In genomic region chr6:28080631-28081485, GRCh38 we compare ENCODE assay signal across 8 cellular contexts. TPM values are rescaled to one million over a fixed set of nuclear protein-coding genes. Genes with fewer than 3 reads are reported as not detected.
DNase-seq lines count a peak whose midpoint lies in the region; ATAC-seq and TF ChIP-seq lines count a peak whose summit lies in the region.

No MANE protein-coding gene starts in this region.

- ATAC-seq in HG02623 (IDR thresholded peaks at IDR 0.05; ENCODE audit: unreplicated experiment), result peak; percentile 76
- ATAC-seq in omental fat pad (ENCODE audit: low FRiP score), result peak; percentile 99

- H3K27me3 Mint-ChIP-seq in activated naive CD8-positive, alpha-beta T cell treated with anti-CD3 and anti-CD28 coated beads for 36 hours, result no peaks in the 10 kb centered on the region
- H3K27me3 Mint-ChIP-seq in glutamatergic neuron (ENCODE audit: unreplicated experiment), result peaks cover 10% of the 10 kb centered on the region

- peaks cover 20% of the 10 kb centered on the region for H3K36me3 Mint-ChIP-seq in activated naive CD8-positive, alpha-beta T cell treated with anti-CD3 and anti-CD28 coated beads for 36 hours
- H3K36me3 Mint-ChIP-seq in glutamatergic neuron (ENCODE audit: unreplicated experiment), result no peaks in the 10 kb centered on the region

- TF ChIP-seq CTCF in GM10248 (IDR thresholded peaks at IDR 0.05; ENCODE audit: control extremely low read depth, extremely low read depth, low read depth, missing control alignments) (no peak), glutamatergic neuron (IDR thresholded peaks at IDR 0.05; ENCODE audit: partially characterized antibody, unreplicated experiment) (no peak), omental fat pad (IDR thresholded peaks at IDR 0.05) (no peak)

- peak overlapping the region; percentile 97 for H3K27ac Mint-ChIP-seq in activated naive CD8-positive, alpha-beta T cell treated with anti-CD3 and anti-CD28 coated beads for 36 hours
- H3K27ac Mint-ChIP-seq in glutamatergic neuron (ENCODE audit: unreplicated experiment), result peak overlapping the region; percentile 91

- CTCF ChIA-PET in GM10248 (lab: Yijun Ruan, JAX), result no interaction called here

- H3K4me3 Mint-ChIP-seq in activated naive CD8-positive, alpha-beta T cell treated with anti-CD3 and anti-CD28 coated beads for 36 hours, result peak overlapping the region; percentile 87
- peak overlapping the region; percentile 95 for H3K4me3 Mint-ChIP-seq in glutamatergic neuron (ENCODE audit: unreplicated experiment)

- peaks cover 2% of the 10 kb centered on the region for H3K9me3 Mint-ChIP-seq in activated naive CD8-positive, alpha-beta T cell treated with anti-CD3 and anti-CD28 coated beads for 36 hours
- H3K9me3 Mint-ChIP-seq in glutamatergic neuron (ENCODE audit: unreplicated experiment), result peaks cover 7% of the 10 kb centered on the region

- POLR2A ChIA-PET in GM10248 (lab: Yijun Ruan, JAX), result no interaction called here

- H3K27ac ChIP-seq in temporal lobe (ENCODE audit: low read depth, low read length), result peak overlapping the region; percentile 32

- DNase-seq in GM10248 (ENCODE audit: extremely low spot score) (peak; percentile 85), NCI-H1092 treated with DMSO at 0.1 percent for 48 hours (lab: John Stamatoyannopoulos, UW) (peak; percentile 72), SKM-1 (lab: John Stamatoyannopoulos, UW; ENCODE audit: unreplicated experiment) (peak; percentile 77), glutamatergic neuron (peak; percentile 90), omental fat pad (ENCODE audit: low spot score) (peak; percentile 87)
- peak; percentile 87 for DNase-seq in activated naive CD8-positive, alpha-beta T cell treated with anti-CD3 and anti-CD28 coated beads for 36 hours

- H3K4me1 Mint-ChIP-seq in activated naive CD8-positive, alpha-beta T cell treated with anti-CD3 and anti-CD28 coated beads for 36 hours, result peaks cover 11% of the 10 kb centered on the region
- peaks cover 9% of the 10 kb centered on the region for H3K4me1 Mint-ChIP-seq in glutamatergic neuron (ENCODE audit: low read depth, unreplicated experiment)

RNA-seq across cellular contexts. Expression of gene ZNF165, which starts 0.5 kb away (rescaled TPM):
- total RNA-seq in activated naive CD8-positive, alpha-beta T cell treated with anti-CD3 and anti-CD28 coated beads for 36 hours, result 1 to 10 TPM; 4.3 TPM
- total RNA-seq in glutamatergic neuron (ENCODE audit: unreplicated experiment) (0.47 TPM), omental fat pad (1 to 10 TPM in 1 of 4 donors, under 1 TPM in 2, not detected in 1; 0.38 to 1.4 (median 0.72) TPM), temporal lobe (0.49 TPM)

RNA-seq across cellular contexts. Expression of gene ZSCAN16, which starts 43.6 kb away (rescaled TPM):
- total RNA-seq in activated naive CD8-positive, alpha-beta T cell treated with anti-CD3 and anti-CD28 coated beads for 36 hours, result 1 to 10 TPM; 2.9 to 3.3 TPM
- 20.0 TPM for total RNA-seq in glutamatergic neuron (ENCODE audit: unreplicated experiment)
- total RNA-seq in omental fat pad, result 1 to 10 TPM; 2.8 to 6.0 (median 3.5) TPM
- total RNA-seq in temporal lobe, result 6.9 TPM

Comparison
In these comparisons a context has a peak if more than half of its experiments do, and no peak if none do; other contexts are left out.
1. Peak in every context shown above with its lines: DNase-seq, ATAC-seq and H3K27ac ChIP-seq.